In genomic region chr4:31108762-31109161, GRCh38 we compare ENCODE assay signal across 23 cellular contexts.
"Had no signal": no experiment of that assay in that cellular context is flagged by ENCODE, and none has a peak within 500 bp of the region (broad histone marks: within the 10 kb centered on the region; RNA-seq: fewer than 3 reads in every experiment).

No MANE protein-coding gene starts in this region.

- DNase-seq: cortex of kidney; dorsolateral prefrontal cortex; effector CD8-positive, alpha-beta T cell; gastrocnemius medialis; hippocampal formation; islet precursor cell; mammary epithelial cell; mucosa of descending colon; naive thymus-derived CD8-positive, alpha-beta T cell; posterior cingulate gyrus; spleen; stimulated activated CD4-positive, alpha-beta T cell treated with anti-CD3 and anti-CD28 coated beads, Interleukin-15, amount 100 ng/mL, for 24 hours; stimulated activated CD4-positive, alpha-beta T cell treated with anti-CD3 and anti-CD28 coated beads, Interleukin-1b, Interleukin-23, amount 100 ng/mL, for 48 hours; stimulated activated CD4-positive, alpha-beta T cell treated with anti-CD3 and anti-CD28 coated beads, Interleukin-4, amount 100 ng/mL, for 24 hours; stimulated activated naive CD4-positive, alpha-beta T cell treated with Interleukin-2 at 50 U/mL for 16 hours; thyroid gland; uterus had no signal

- H3K27ac Mint-ChIP-seq: naive thymus-derived CD8-positive, alpha-beta T cell; type B pancreatic cell had no signal

- FAIRE-seq: endometrium had no signal

- ATAC-seq: esophagus mucosa; gastrocnemius medialis; left lobe of liver; mucosa of descending colon; naive thymus-derived CD8-positive, alpha-beta T cell; sciatic nerve had no signal

- H3K27me3 ChIP-seq: gastrocnemius medialis, spleen, suprapubic skin, thyroid gland, uterus had no signal

- H3K4me3 ChIP-seq: dorsolateral prefrontal cortex, gastrocnemius medialis, mucosa of descending colon, spleen, suprapubic skin, thyroid gland, uterus had no signal

- H3K27me3 Mint-ChIP-seq: naive thymus-derived CD8-positive, alpha-beta T cell; type B pancreatic cell had no signal

- H3K36me3 ChIP-seq: gastrocnemius medialis, spleen, suprapubic skin, thyroid gland, uterus had no signal

- H3K4me3 Mint-ChIP-seq: naive thymus-derived CD8-positive, alpha-beta T cell; type B pancreatic cell had no signal

- H3K9me3 Mint-ChIP-seq: type B pancreatic cell had no signal

- H3K4me1 ChIP-seq: suprapubic skin, thyroid gland, uterus had no signal

- H3K9me3 ChIP-seq: gastrocnemius medialis, mucosa of descending colon, suprapubic skin, thyroid gland, uterus had no signal

- H3K4me1 Mint-ChIP-seq: naive thymus-derived CD8-positive, alpha-beta T cell had no signal

- H3K27ac ChIP-seq: dorsolateral prefrontal cortex, gastrocnemius medialis, spleen, suprapubic skin, thyroid gland, uterus had no signal
